In the genomic region with DNA sequence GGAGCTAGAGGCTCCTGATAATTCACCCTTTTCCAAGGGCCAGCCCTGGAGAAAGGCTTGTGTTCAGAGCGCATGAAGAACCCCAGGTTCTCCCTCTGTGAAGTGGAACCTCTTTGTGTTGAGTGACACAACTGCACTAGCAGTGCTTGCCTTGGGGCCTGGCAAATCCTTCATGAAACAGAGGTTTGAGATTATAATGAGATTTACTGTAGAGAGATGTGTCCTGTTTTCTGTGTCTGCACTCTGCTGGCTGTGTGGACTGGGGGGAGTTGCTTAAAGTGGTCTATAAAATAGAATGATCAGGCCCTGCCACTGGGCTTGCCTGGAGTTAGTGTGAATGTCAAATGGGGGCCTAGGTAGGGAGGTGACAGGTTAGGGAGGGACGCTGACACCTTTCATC, we compare ENCODE assay signal across 18 cellular contexts. TPM values are rescaled to one million over a fixed set of nuclear protein-coding genes. Genes with fewer than 3 reads are reported as not detected.
DNase-seq lines count a peak whose midpoint lies in the region; ATAC-seq, FAIRE-seq and TF ChIP-seq lines count a peak whose summit lies in the region.
"Had no signal": no experiment of that assay in that cellular context is flagged by ENCODE, and none has a peak within 500 bp of the region (broad histone marks: within the 10 kb centered on the region; RNA-seq: fewer than 3 reads in every experiment).

No MANE protein-coding gene starts in this region.

- no peaks in the 10 kb centered on the region for H3K79me2 ChIP-seq in HepG2 (ENCODE audit: insufficient read depth, low read length)

- DNase-seq in CD14-positive monocyte (ENCODE audit: low spot score) (no peak), naive B cell (no peak), HepG2 (ENCODE audit: low spot score) (no peak), germinal center (ENCODE audit: low spot score) (no peak), globus pallidus (ENCODE audit: low spot score) (no peak)
- no peak for DNase-seq in activated CD8-positive, alpha-beta T cell treated with anti-CD3 and anti-CD28 coated beads for 36 hours
- DNase-seq: activated CD4-positive, alpha-beta T cell treated with anti-CD3 and anti-CD28 coated beads, Interleukin-2, amount 50 U/mL, for 48 hours; endodermal cell; heart right ventricle; NCI-H1092 treated with DMSO at 0.1 percent for 48 hours; NCI-H2081 treated with DMSO at 0.1 percent for 48 hours; NCI-H510A; pancreas; stimulated activated naive CD4-positive, alpha-beta T cell had no signal

- H3K27ac Mint-ChIP-seq in CD14-positive monocyte = peak overlapping the region in 6 of 7 donors; percentile 67 to 100 (median 86)
- peak overlapping the region; percentile 53 for H3K27ac Mint-ChIP-seq in activated CD8-positive, alpha-beta T cell treated with anti-CD3 and anti-CD28 coated beads for 36 hours
- H3K27ac Mint-ChIP-seq in naive B cell = peak overlapping the region; percentile 35 to 93 (median 74)
- H3K27ac Mint-ChIP-seq: endodermal cell had no signal

- H3K4me2 ChIP-seq in BLaER1 (0 out of 2 replicates have a peak overlapping the region, but pooled peaks have one; percentile 6), HepG2 (ENCODE audit: low read depth, low read length) (no peak overlapping the region)

- H3K9me3 Mint-ChIP-seq in CD14-positive monocyte (peaks cover 0 to under 1% (median 0%) of the 10 kb centered on the region in 7 donors), naive B cell (peaks cover 0 to 2% (median 0%) of the 10 kb centered on the region in 7 donors)
- H3K9me3 Mint-ChIP-seq in activated CD8-positive, alpha-beta T cell treated with anti-CD3 and anti-CD28 coated beads for 36 hours = peaks cover 11% of the 10 kb centered on the region
- H3K9me3 Mint-ChIP-seq: endodermal cell had no signal

- H3K4me1 ChIP-seq in BLaER1 = peaks cover 74% of the 10 kb centered on the region
- H3K4me1 ChIP-seq in HepG2 (ENCODE audit: insufficient read depth, low read length) = peaks cover 19% of the 10 kb centered on the region
- H3K4me1 ChIP-seq: pancreas had no signal

- H3K27me3 ChIP-seq in BLaER1 = no peaks in the 10 kb centered on the region
- no peaks in the 10 kb centered on the region; a peak in 1 of 5 replicates for H3K27me3 ChIP-seq in HepG2 (ENCODE audit: control insufficient read depth in 1 of 2, insufficient read depth in 2 of 2, low read length in 2 of 2)
- H3K27me3 ChIP-seq: heart right ventricle, pancreas, tibial nerve had no signal

- H3K9me3 ChIP-seq in BLaER1 (no peaks in the 10 kb centered on the region), HepG2 (ENCODE audit: low read length) (no peaks in the 10 kb centered on the region)
- H3K9me3 ChIP-seq: heart right ventricle, pancreas, tibial nerve had no signal

- 46% methylated on average over 2 of the region's 2 CpGs for WGBS in HepG2 (ENCODE audit: low lambda C conversion rate)

- H3K36me3 Mint-ChIP-seq in CD14-positive monocyte (peaks cover 10% of the 10 kb centered on the region in 2 donors), naive B cell (no peaks in the 10 kb centered on the region)
- H3K36me3 Mint-ChIP-seq in activated CD8-positive, alpha-beta T cell treated with anti-CD3 and anti-CD28 coated beads for 36 hours (ENCODE audit: low read depth) = peaks cover 18% of the 10 kb centered on the region

- no TSS peak for BruUV-seq in HepG2 (replicated peaks; lab: Mats Ljungman, UMichigan)

- intact Hi-C loops in CD14-positive monocyte (cut with micrococcal nuclease) = no loop called here
- intact Hi-C loops in activated CD8-positive, alpha-beta T cell treated with anti-CD3 and anti-CD28 coated beads for 36 hours (cut with micrococcal nuclease) = no loop called here
- intact Hi-C loops in HepG2 (cut with micrococcal nuclease; ENCODE audit: unreplicated experiment) = no loop called here

- H3K36me3 ChIP-seq in BLaER1 = no peaks in the 10 kb centered on the region
- no peaks in the 10 kb centered on the region for H3K36me3 ChIP-seq in HepG2 (replicated peaks in 1 of 2; ENCODE audit: control insufficient read depth in 1 of 2, insufficient read depth in 2 of 2, low read length in 2 of 2)
- H3K36me3 ChIP-seq: heart right ventricle, pancreas, tibial nerve had no signal

- no peak overlapping the region for H3K27ac ChIP-seq in BLaER1
- H3K27ac ChIP-seq in HepG2 (ENCODE audit: extremely low read length, insufficient read depth, low read length) = no peak overlapping the region
- H3K27ac ChIP-seq: heart right ventricle, pancreas, tibial nerve had no signal

- no peak for TF ChIP-seq POLR2A in HepG2 (IDR thresholded peaks at IDR 0.05; ENCODE audit: insufficient read depth in 1 of 2, low read depth in 2 of 2, low read length in 2 of 2)

- H3K9ac ChIP-seq in BLaER1 = no peak overlapping the region
- H3K9ac ChIP-seq in HepG2 (ENCODE audit: insufficient read depth, low read depth, low read length) = no peak overlapping the region

- CTCF ChIA-PET in activated CD8-positive, alpha-beta T cell treated with anti-CD3 and anti-CD28 coated beads for 36 hours (lab: Charles Lee) = interaction anchor here (0.7 to 3.9 kb wide), 5 partner anchors 10 to 31 kb away, joined by 3 to 32 read pairs (median 3); no protein-coding TSS in a partner anchor
- CTCF ChIA-PET in HepG2 (lab: Yijun Ruan, JAX; ENCODE audit: low intra/inter-chr PET ratio, low total read pairs) = no interaction called here

- no peak overlapping the region for H3K4me3 Mint-ChIP-seq in CD14-positive monocyte
- no peak overlapping the region for H3K4me3 Mint-ChIP-seq in activated CD8-positive, alpha-beta T cell treated with anti-CD3 and anti-CD28 coated beads for 36 hours
- peak overlapping the region in 2 of 8 donors; percentile 20 to 57 for H3K4me3 Mint-ChIP-seq in naive B cell
- H3K4me3 Mint-ChIP-seq: endodermal cell had no signal

- POLR2A ChIA-PET in activated CD8-positive, alpha-beta T cell treated with anti-CD3 and anti-CD28 coated beads for 36 hours (lab: Charles Lee) = interaction anchor here (0.9 to 3.0 kb wide), 4 partner anchors 9 to 22 kb away, joined by 3 to 12 read pairs (median 4); no protein-coding TSS in a partner anchor
- POLR2A ChIA-PET in HepG2 (lab: Yijun Ruan, JAX) = no interaction called here

- ATAC-seq in activated CD8-positive, alpha-beta T cell treated with anti-CD3 and anti-CD28 coated beads for 36 hours = no peak
- no peak for ATAC-seq in naive B cell (ENCODE audit: low read depth in 2 of 2)
- no peak for ATAC-seq in HepG2
- ATAC-seq: heart right ventricle, pancreas, sciatic nerve had no signal

- H3K4me1 Mint-ChIP-seq in CD14-positive monocyte = peaks cover 82% of the 10 kb centered on the region
- H3K4me1 Mint-ChIP-seq in activated CD8-positive, alpha-beta T cell treated with anti-CD3 and anti-CD28 coated beads for 36 hours (ENCODE audit: low read depth) = peaks cover 83% of the 10 kb centered on the region
- peaks cover 64 to 82% (median 81%) of the 10 kb centered on the region in 3 donors for H3K4me1 Mint-ChIP-seq in naive B cell

- no peak overlapping the region for H2AFZ ChIP-seq in HepG2 (ENCODE audit: low read length)

- TF ChIP-seq EP300 in HepG2 (IDR thresholded peaks at IDR 0.05; ENCODE audit: low read depth in 2 of 2, low read length in 2 of 2) (no peak), HepG2 (CRISPR knock-in tag; IDR thresholded peaks at IDR 0.05; ENCODE audit: borderline replicate concordance) (no peak)

- no peaks in the 10 kb centered on the region for H4K20me1 ChIP-seq in BLaER1
- no peaks in the 10 kb centered on the region for H4K20me1 ChIP-seq in HepG2 (ENCODE audit: insufficient read depth, low read length)

- FAIRE-seq in HepG2 (lab: Jason Lieb, UNC) = no peak
- FAIRE-seq: astrocyte, pancreas had no signal

- in situ Hi-C loops in HepG2 (cut with HindIII; ENCODE audit: extremely low pct_ligation_motif_present, low pct_unique_long_range_greater_than_20kb) = no loop called here

- no peak for TF ChIP-seq RAD21 in HepG2 (CRISPR knock-in tag; IDR thresholded peaks at IDR 0.05)

- H3K4me3 ChIP-seq in BLaER1 (no peak overlapping the region), HepG2 (replicated peaks in 1 of 3; ENCODE audit: insufficient read depth in 1 of 3, low read depth in 2 of 3, low read length in 3 of 3) (no peak overlapping the region)
- H3K4me3 ChIP-seq: heart right ventricle, pancreas, tibial nerve had no signal

- TF ChIP-seq CTCF in CD14-positive monocyte (IDR thresholded peaks at IDR 0.05) (no peak), HepG2 (CRISPR knock-in tag; IDR thresholded peaks at IDR 0.05) (no peak)
- no peak for TF ChIP-seq CTCF in activated CD8-positive, alpha-beta T cell treated with anti-CD3 and anti-CD28 coated beads for 36 hours (IDR thresholded peaks at IDR 0.05)

- H3K27me3 Mint-ChIP-seq in CD14-positive monocyte (ENCODE audit: low read depth in 3 of 3) = peaks cover 0 to 2% (median 2%) of the 10 kb centered on the region in 3 donors
- no peaks in the 10 kb centered on the region for H3K27me3 Mint-ChIP-seq in activated CD8-positive, alpha-beta T cell treated with anti-CD3 and anti-CD28 coated beads for 36 hours
- H3K27me3 Mint-ChIP-seq in naive B cell = no peaks in the 10 kb centered on the region

RNA-seq across cellular contexts. Expression of a gene that starts 11.5 kb away (rescaled TPM):
- polyA plus RNA-seq in CD14-positive monocyte = 100 to 1,000 TPM; 436 to 761 TPM
- 100 to 1,000 TPM; 173 to 191 TPM for total RNA-seq in activated CD8-positive, alpha-beta T cell treated with anti-CD3 and anti-CD28 coated beads for 36 hours
- polyA plus RNA-seq in naive B cell (ENCODE audit: low read depth in 6 of 6) = 10 to 100 TPM; 29.0 to 54.0 (median 42.7) TPM
- total RNA-seq in HepG2 (2016; rRNA removed; fragmentation: Illumina TruSeq; extraction: Trizol) = 0.04 TPM in 1 of 2 replicates, not detected in the other
- total RNA-seq in HepG2 (2016; cell fraction: cytosol; rRNA removed; fragmentation: Illumina TruSeq; extraction: Trizol; ENCODE audit: low read depth) = not detected in 2 replicates
- not detected in 2 replicates for total RNA-seq in HepG2 (2016; cell fraction: insoluble cytoplasmic fraction; rRNA removed; fragmentation: Illumina TruSeq; extraction: Trizol)
- not detected in 2 replicates for total RNA-seq in HepG2 (2016; cell fraction: membrane; rRNA removed; fragmentation: Illumina TruSeq; extraction: Trizol)
- not detected in 2 replicates for total RNA-seq in HepG2 (2016; cell fraction: nucleus; rRNA removed; fragmentation: Illumina TruSeq; extraction: Trizol)
- 0.11 and 0.29 TPM in 2 replicates for polyA plus RNA-seq in HepG2 (2011; rRNA removed)
- polyA plus RNA-seq in HepG2 (2011; cell fraction: cytosol; rRNA removed) = 0.05 and 0.07 TPM in 2 replicates
- 0.05 TPM in 2 replicates for polyA plus RNA-seq in HepG2 (2011; cell fraction: nucleus; rRNA removed)
- polyA plus RNA-seq in HepG2 (2012) = not detected in 2 replicates
- polyA plus RNA-seq in HepG2 (2016; cell fraction: cytosol; fragmentation: Illumina TruSeq; extraction: Trizol; ENCODE audit: low read depth) = not detected in 2 replicates
- polyA plus RNA-seq in HepG2 (2016; cell fraction: insoluble cytoplasmic fraction; fragmentation: Illumina TruSeq; extraction: Trizol; ENCODE audit: low read depth) = not detected in 2 replicates
- polyA plus RNA-seq in HepG2 (2016; cell fraction: membrane; fragmentation: Illumina TruSeq; extraction: Trizol; ENCODE audit: low read depth) = not detected in 2 replicates
- not detected in 2 replicates for polyA plus RNA-seq in HepG2 (2016; cell fraction: nucleus; fragmentation: Illumina TruSeq; extraction: Trizol; ENCODE audit: insufficient read depth, low read depth)
- polyA minus RNA-seq in HepG2 (2011; rRNA and poly(A)+ RNA removed; ENCODE audit: low replicate concordance) = 0.14 and 1.1 TPM in 2 replicates
- not detected in 2 replicates for polyA minus RNA-seq in HepG2 (2011; cell fraction: cytosol; rRNA and poly(A)+ RNA removed)
- polyA minus RNA-seq in HepG2 (2011; cell fraction: nucleus; rRNA and poly(A)+ RNA removed) = 0.90 TPM in 1 of 2 replicates, not detected in the other

Comparison
In these comparisons a context has a peak if more than half of its experiments do, and no peak if none do; other contexts are left out.
1. RNA of a gene that starts 11.5 kb away (polyA plus RNA-seq): 436 to 761 TPM in CD14-positive monocyte and 29.0 to 54.0 TPM in naive B cell; 0.05 to 0.29 TPM in HepG2; every median in the first group is over 10 times any median in the second.
2. Peak in every context shown above with its lines, with median percentiles within 50 percentile points of each other: H3K27ac Mint-ChIP-seq.